In genomic region chr11:69841859-69842698, GRCh38 we compare ENCODE assay signal across 9 cellular contexts. TPM values are rescaled to one million over a fixed set of nuclear protein-coding genes. Genes with fewer than 3 reads are reported as not detected.
DNase-seq lines count a peak whose midpoint lies in the region; ATAC-seq and TF ChIP-seq lines count a peak whose summit lies in the region.
"Had no signal": no experiment of that assay in that cellular context is flagged by ENCODE, and none has a peak within 500 bp of the region (broad histone marks: within the 10 kb centered on the region; RNA-seq: fewer than 3 reads in every experiment).

No MANE protein-coding gene starts in this region.

- H3K79me2 ChIP-seq in OCI-LY3 (ENCODE audit: low read length): no peaks in the 10 kb centered on the region

- H3K36me3 ChIP-seq in breast epithelium: no peaks in the 10 kb centered on the region
- no peaks in the 10 kb centered on the region for H3K36me3 ChIP-seq in OCI-LY3 (replicated peaks; ENCODE audit: low read depth, low read length)

- intact Hi-C loops in MCF 10A (cut with micrococcal nuclease): loop anchor here (5.0 kb wide), 1 partner anchor 155 kb away; no protein-coding TSS in a partner anchor
- intact Hi-C loops in breast epithelium (cut with DNase I; ENCODE audit: low total_unique reads): no loop called here

- H3K4me3 ChIP-seq in breast epithelium (no peak overlapping the region), OCI-LY3 (ENCODE audit: low read length) (no peak overlapping the region), epithelial cell of proximal tubule (ENCODE audit: low read depth, low read length) (no peak overlapping the region)

- POLR2A ChIA-PET in MCF 10A (lab: Yijun Ruan, JAX): no interaction called here

- BruUV-seq in MCF 10A (replicated peaks; lab: Mats Ljungman, UMichigan): no TSS peak

- CTCF ChIA-PET in MCF 10A (lab: Yijun Ruan, JAX): interaction anchor here (0.6 to 1.1 kb wide), 4 partner anchors 98 to 757 kb away, joined by 3 read pairs; no protein-coding TSS in a partner anchor

- no peaks in the 10 kb centered on the region for H3K4me1 Mint-ChIP-seq in MCF 10A (ENCODE audit: insufficient read depth, unreplicated experiment)

- H3K27ac Mint-ChIP-seq in MCF 10A (ENCODE audit: low read depth, unreplicated experiment): no peak overlapping the region

- H3K9me3 Mint-ChIP-seq in MCF 10A (ENCODE audit: unreplicated experiment): no peaks in the 10 kb centered on the region

- no peak overlapping the region for H3K9ac ChIP-seq in OCI-LY3 (ENCODE audit: low read length)

- H4K20me1 ChIP-seq in OCI-LY3 (ENCODE audit: insufficient read depth, low read length): no peaks in the 10 kb centered on the region

- peaks cover 0 to 11% of the 10 kb centered on the region in 2 donors for H3K27me3 ChIP-seq in breast epithelium
- peaks cover 33% of the 10 kb centered on the region for H3K27me3 ChIP-seq in OCI-LY3 (ENCODE audit: low read depth, low read length)

- H3K9me3 ChIP-seq in breast epithelium: no peaks in the 10 kb centered on the region
- no peaks in the 10 kb centered on the region for H3K9me3 ChIP-seq in OCI-LY3 (ENCODE audit: insufficient read depth, low read length)

- ATAC-seq in GM18868 (IDR thresholded peaks at IDR 0.05; ENCODE audit: unreplicated experiment): no peak
- no peak for ATAC-seq in GM21619 (IDR thresholded peaks at IDR 0.05; ENCODE audit: unreplicated experiment)
- ATAC-seq in HG03095 (IDR thresholded peaks at IDR 0.05; ENCODE audit: unreplicated experiment): no peak

- peaks cover 12% of the 10 kb centered on the region for H3K27me3 Mint-ChIP-seq in MCF 10A (ENCODE audit: insufficient read depth, unreplicated experiment)

- H3K36me3 Mint-ChIP-seq in MCF 10A (ENCODE audit: insufficient read depth, unreplicated experiment): no peaks in the 10 kb centered on the region

- TF ChIP-seq CTCF in MCF 10A (IDR thresholded peaks at IDR 0.05; ENCODE audit: unreplicated experiment): peak; percentile 27
- TF ChIP-seq CTCF in breast epithelium (IDR thresholded peaks at IDR 0.05): no peak
- peak; percentile 73 for TF ChIP-seq CTCF in OCI-LY3 (IDR thresholded peaks at IDR 0.05; ENCODE audit: low read depth, low read length)
- TF ChIP-seq CTCF in epithelial cell of proximal tubule (conservative IDR thresholded peaks at IDR 0.05; ENCODE audit: low read depth, low read length): peak; percentile 57

- H3K4me1 ChIP-seq in breast epithelium: no peaks in the 10 kb centered on the region
- no peaks in the 10 kb centered on the region for H3K4me1 ChIP-seq in OCI-LY3 (ENCODE audit: low read length)

- H3K27ac ChIP-seq in breast epithelium (no peak overlapping the region), OCI-LY3 (ENCODE audit: low read length) (no peak overlapping the region)
- H3K27ac ChIP-seq: HL-60 had no signal

- no peak for TF ChIP-seq POLR2A in breast epithelium (IDR thresholded peaks at IDR 0.05)

- DNase-seq in MCF 10A (ENCODE audit: unreplicated experiment): peak; percentile 37
- DNase-seq in breast epithelium (ENCODE audit: low spot score in 2 of 2): no peak
- DNase-seq in epithelial cell of proximal tubule (ENCODE audit: low read depth): no peak
- peak; percentile 20 to 32 for DNase-seq in stimulated activated CD4-positive, alpha-beta T cell treated with anti-CD3 and anti-CD28 coated beads, Interleukin-2, amount 100 ng/mL, for 48 hours

- no peak overlapping the region for H3K4me2 ChIP-seq in OCI-LY3 (ENCODE audit: low read length)

- no peak overlapping the region for H2AFZ ChIP-seq in OCI-LY3 (ENCODE audit: low read depth, low read length)

- H3K4me3 Mint-ChIP-seq in MCF 10A (ENCODE audit: unreplicated experiment): no peak overlapping the region

RNA-seq across cellular contexts. Expression of gene FGF3, which starts 22.9 kb away (rescaled TPM):
- total RNA-seq in MCF 10A (2022) (not detected in 2 replicates), breast epithelium (not detected), epithelial cell of proximal tubule (not detected in 2 replicates)

Comparison
In these comparisons a context has a peak if more than half of its experiments do, and no peak if none do; other contexts are left out.
1. DNase-seq: peak in MCF 10A (single experiment) and stimulated activated CD4-positive, alpha-beta T cell treated with anti-CD3 and anti-CD28 coated beads, Interleukin-2, amount 100 ng/mL, for 48 hours (2 of 2); none in breast epithelium (0 of 2) and epithelial cell of proximal tubule (single experiment).
2. CTCF ChIP-seq: peak in MCF 10A (single experiment), OCI-LY3 (single experiment) and epithelial cell of proximal tubule (single experiment); none in breast epithelium (0 of 3).